15 cellular contexts compared by ENCODE assay signal in genomic region chr7:6658618-6659345, GRCh38. TPM values are rescaled to one million over a fixed set of nuclear protein-coding genes. Genes with fewer than 3 reads are reported as not detected.
A peak's percentile ranks its signal among the peaks of the same experiment; 100 is the strongest.
DNase-seq lines count a peak whose midpoint lies in the region; ATAC-seq and TF ChIP-seq lines count a peak whose summit lies in the region.
"Had no signal": no experiment of that assay in that cellular context is flagged by ENCODE, and none has a peak within 500 bp of the region (broad histone marks: within the 10 kb centered on the region; RNA-seq: fewer than 3 reads in every experiment).

No MANE protein-coding gene starts in this region.

- H3K36me3 ChIP-seq in DND-41 (ENCODE audit: insufficient read depth, low read length) (peaks cover 12% of the 10 kb centered on the region), mucosa of descending colon (ENCODE audit: low read depth) (no peaks in the 10 kb centered on the region)

- no peak overlapping the region for H3K4me2 ChIP-seq in DND-41 (ENCODE audit: insufficient read depth, low read length)

- H3K9me3 ChIP-seq in DND-41 (ENCODE audit: insufficient read depth, low read length, severe bottlenecking) (no peaks in the 10 kb centered on the region), mucosa of descending colon (no peaks in the 10 kb centered on the region)
- H3K9me3 ChIP-seq: pancreas had no signal

- no peaks in the 10 kb centered on the region for H3K79me2 ChIP-seq in DND-41 (ENCODE audit: insufficient read depth, low read length)

- no peak overlapping the region for H3K4me3 ChIP-seq in DND-41 (ENCODE audit: low read depth in 1 of 2, low read length in 2 of 2)
- H3K4me3 ChIP-seq in mucosa of descending colon, result no peak overlapping the region
- H3K4me3 ChIP-seq: pancreas had no signal

- H3K4me3 Mint-ChIP-seq in immature natural killer cell, result no peak overlapping the region

- H2AFZ ChIP-seq in DND-41 (ENCODE audit: low read depth, low read length), result no peak overlapping the region

- peak; percentile 16 for DNase-seq in AG20443 (ENCODE audit: low spot score)
- no peak for DNase-seq in DND-41
- no peak for DNase-seq in mucosa of descending colon
- no peak for DNase-seq in immature natural killer cell
- DNase-seq in NCI-H128 (lab: John Stamatoyannopoulos, UW; ENCODE audit: unreplicated experiment), result no peak
- no peak for DNase-seq in SKM-1 treated with dmso at 0.1 percent for 144 hours (lab: John Stamatoyannopoulos, UW; ENCODE audit: unreplicated experiment)
- DNase-seq: activated CD4-positive, alpha-beta T cell treated with anti-CD3 and anti-CD28 coated beads for 48 hours; effector CD8-positive, alpha-beta T cell; hippocampal formation; KG1; pancreas; T-helper 9 cell had no signal

- peaks cover 8 to 9% (median 8%) of the 10 kb centered on the region in 3 donors for H3K36me3 Mint-ChIP-seq in immature natural killer cell

- no peak overlapping the region for H3K27ac ChIP-seq in DND-41 (ENCODE audit: low read length)
- H3K27ac ChIP-seq: C4-2B, HL-60, pancreas had no signal

- intact Hi-C loops in mucosa of descending colon (cut with DNase I, micrococcal nuclease), result no loop called here

- TF ChIP-seq CTCF in DND-41 (IDR thresholded peaks at IDR 0.05; ENCODE audit: borderline replicate concordance, extremely low read depth, low read length, poor library complexity, severe bottlenecking), result no peak
- no peak for TF ChIP-seq CTCF in mucosa of descending colon (IDR thresholded peaks at IDR 0.05)

- H3K4me1 ChIP-seq in DND-41 (ENCODE audit: insufficient read depth, low read length), result no peaks in the 10 kb centered on the region
- no peaks in the 10 kb centered on the region for H3K4me1 ChIP-seq in mucosa of descending colon (ENCODE audit: low read depth)
- H3K4me1 ChIP-seq: pancreas had no signal

- peaks cover 15 to 16% of the 10 kb centered on the region in 2 donors for H3K4me1 Mint-ChIP-seq in immature natural killer cell

- H3K27me3 ChIP-seq in DND-41 (ENCODE audit: insufficient read depth, low read length, poor library complexity), result no peaks in the 10 kb centered on the region
- H3K27me3 ChIP-seq: pancreas had no signal

- H3K9me3 Mint-ChIP-seq in immature natural killer cell, result no peaks in the 10 kb centered on the region

- no peak overlapping the region for H3K9ac ChIP-seq in DND-41 (ENCODE audit: low read depth, low read length)

- ATAC-seq in DND-41 (ENCODE audit: insufficient read depth, low read depth) (peak; percentile 59), SK-N-SH treated with all-trans-retinoic acid at 6 μM for 48 hours (peak; percentile 60), mucosa of descending colon (peak; percentile 14)

- peaks cover 13% of the 10 kb centered on the region; the same call in 1 of the 2 replicates for H4K20me1 ChIP-seq in DND-41 (ENCODE audit: insufficient read depth, low read length)

- H3K27me3 Mint-ChIP-seq in immature natural killer cell (ENCODE audit: low read depth in 3 of 3), result peaks cover 3 to 6% (median 4%) of the 10 kb centered on the region in 3 donors

- H3K27ac Mint-ChIP-seq in immature natural killer cell, result peak overlapping the region in 1 of 6 donors; percentile 10

TF ChIP-seq in SK-N-SH treated with all-trans-retinoic acid at 6 μM for 48 hours, 23 proteins besides CTCF, POLR2A, EP300 and RAD21 (continues in another document):
- TF ChIP-seq ISL1 (CRISPR knock-in tag; IDR thresholded peaks at IDR 0.05) (no peak), PATZ1 (CRISPR knock-in tag; IDR thresholded peaks at IDR 0.05; ENCODE audit: borderline replicate concordance) (no peak), ZNF8 (CRISPR knock-in tag; IDR thresholded peaks at IDR 0.05) (no peak), PPARA (CRISPR knock-in tag; IDR thresholded peaks at IDR 0.05; ENCODE audit: borderline replicate concordance) (no peak), BACH2 (CRISPR knock-in tag; IDR thresholded peaks at IDR 0.05; ENCODE audit: borderline replicate concordance) (no peak), TCF4 (CRISPR knock-in tag; IDR thresholded peaks at IDR 0.05; ENCODE audit: borderline replicate concordance) (no peak; the same call in 1 of the 2 replicates), RARB (CRISPR knock-in tag; IDR thresholded peaks at IDR 0.05) (no peak), SNAI2 (CRISPR knock-in tag; IDR thresholded peaks at IDR 0.05) (no peak), ESRRG (CRISPR knock-in tag; IDR thresholded peaks at IDR 0.05) (no peak), ZFP3 (CRISPR knock-in tag; IDR thresholded peaks at IDR 0.05) (no peak), ZFP30 (CRISPR knock-in tag; IDR thresholded peaks at IDR 0.05) (no peak), ARNTL (CRISPR knock-in tag; IDR thresholded peaks at IDR 0.05; ENCODE audit: borderline replicate concordance, low read depth) (no peak), GLIS3 (CRISPR knock-in tag; IDR thresholded peaks at IDR 0.05) (no peak), ZNF565 (CRISPR knock-in tag; conservative IDR thresholded peaks at IDR 0.05; ENCODE audit: low read depth) (no peak), ZNF70 (CRISPR knock-in tag; IDR thresholded peaks at IDR 0.05) (no peak)
- TF ChIP-seq, protein P1, sequence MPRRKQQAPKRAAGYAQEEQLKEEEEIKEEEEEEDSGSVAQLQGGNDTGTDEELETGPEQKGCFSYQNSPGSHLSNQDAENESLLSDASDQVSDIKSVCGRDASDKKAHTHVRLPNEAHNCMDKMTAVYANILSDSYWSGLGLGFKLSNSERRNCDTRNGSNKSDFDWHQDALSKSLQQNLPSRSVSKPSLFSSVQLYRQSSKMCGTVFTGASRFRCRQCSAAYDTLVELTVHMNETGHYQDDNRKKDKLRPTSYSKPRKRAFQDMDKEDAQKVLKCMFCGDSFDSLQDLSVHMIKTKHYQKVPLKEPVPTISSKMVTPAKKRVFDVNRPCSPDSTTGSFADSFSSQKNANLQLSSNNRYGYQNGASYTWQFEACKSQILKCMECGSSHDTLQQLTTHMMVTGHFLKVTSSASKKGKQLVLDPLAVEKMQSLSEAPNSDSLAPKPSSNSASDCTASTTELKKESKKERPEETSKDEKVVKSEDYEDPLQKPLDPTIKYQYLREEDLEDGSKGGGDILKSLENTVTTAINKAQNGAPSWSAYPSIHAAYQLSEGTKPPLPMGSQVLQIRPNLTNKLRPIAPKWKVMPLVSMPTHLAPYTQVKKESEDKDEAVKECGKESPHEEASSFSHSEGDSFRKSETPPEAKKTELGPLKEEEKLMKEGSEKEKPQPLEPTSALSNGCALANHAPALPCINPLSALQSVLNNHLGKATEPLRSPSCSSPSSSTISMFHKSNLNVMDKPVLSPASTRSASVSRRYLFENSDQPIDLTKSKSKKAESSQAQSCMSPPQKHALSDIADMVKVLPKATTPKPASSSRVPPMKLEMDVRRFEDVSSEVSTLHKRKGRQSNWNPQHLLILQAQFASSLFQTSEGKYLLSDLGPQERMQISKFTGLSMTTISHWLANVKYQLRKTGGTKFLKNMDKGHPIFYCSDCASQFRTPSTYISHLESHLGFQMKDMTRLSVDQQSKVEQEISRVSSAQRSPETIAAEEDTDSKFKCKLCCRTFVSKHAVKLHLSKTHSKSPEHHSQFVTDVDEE (CRISPR knock-in tag; IDR thresholded peaks at IDR 0.05), result no peak
- TF ChIP-seq, protein P2, sequence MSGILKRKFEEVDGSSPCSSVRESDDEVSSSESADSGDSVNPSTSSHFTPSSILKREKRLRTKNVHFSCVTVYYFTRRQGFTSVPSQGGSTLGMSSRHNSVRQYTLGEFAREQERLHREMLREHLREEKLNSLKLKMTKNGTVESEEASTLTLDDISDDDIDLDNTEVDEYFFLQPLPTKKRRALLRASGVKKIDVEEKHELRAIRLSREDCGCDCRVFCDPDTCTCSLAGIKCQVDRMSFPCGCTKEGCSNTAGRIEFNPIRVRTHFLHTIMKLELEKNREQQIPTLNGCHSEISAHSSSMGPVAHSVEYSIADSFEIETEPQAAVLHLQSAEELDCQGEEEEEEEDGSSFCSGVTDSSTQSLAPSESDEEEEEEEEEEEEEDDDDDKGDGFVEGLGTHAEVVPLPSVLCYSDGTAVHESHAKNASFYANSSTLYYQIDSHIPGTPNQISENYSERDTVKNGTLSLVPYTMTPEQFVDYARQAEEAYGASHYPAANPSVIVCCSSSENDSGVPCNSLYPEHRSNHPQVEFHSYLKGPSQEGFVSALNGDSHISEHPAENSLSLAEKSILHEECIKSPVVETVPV (CRISPR knock-in tag; IDR thresholded peaks at IDR 0.05), result no peak
- TF ChIP-seq, protein P3, sequence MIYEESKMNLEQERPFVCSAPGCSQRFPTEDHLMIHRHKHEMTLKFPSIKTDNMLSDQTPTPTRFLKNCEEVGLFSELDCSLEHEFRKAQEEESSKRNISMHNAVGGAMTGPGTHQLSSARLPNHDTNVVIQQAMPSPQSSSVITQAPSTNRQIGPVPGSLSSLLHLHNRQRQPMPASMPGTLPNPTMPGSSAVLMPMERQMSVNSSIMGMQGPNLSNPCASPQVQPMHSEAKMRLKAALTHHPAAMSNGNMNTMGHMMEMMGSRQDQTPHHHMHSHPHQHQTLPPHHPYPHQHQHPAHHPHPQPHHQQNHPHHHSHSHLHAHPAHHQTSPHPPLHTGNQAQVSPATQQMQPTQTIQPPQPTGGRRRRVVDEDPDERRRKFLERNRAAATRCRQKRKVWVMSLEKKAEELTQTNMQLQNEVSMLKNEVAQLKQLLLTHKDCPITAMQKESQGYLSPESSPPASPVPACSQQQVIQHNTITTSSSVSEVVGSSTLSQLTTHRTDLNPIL (CRISPR knock-in tag; IDR thresholded peaks at IDR 0.05; ENCODE audit: low read depth), result no peak

RNA-seq across cellular contexts. Expression of gene ZNF316, which starts 21.7 kb away (rescaled TPM):
- total RNA-seq in mucosa of descending colon, result 10 to 100 TPM; 22.3 to 40.9 (median 24.1) TPM
- polyA plus RNA-seq in immature natural killer cell, result 1 to 10 TPM in 2 of 3 donors, under 1 TPM in 1; 0.97 to 3.5 (median 1.7) TPM

RNA-seq across cellular contexts. Expression of gene ZNF853, which starts 43.4 kb away (rescaled TPM):
- total RNA-seq in mucosa of descending colon, result 10 to 100 TPM in 1 of 3 donors, 1 to 10 TPM in 1, under 1 TPM in 1; 0.84 to 19.9 (median 1.4) TPM
- polyA plus RNA-seq in immature natural killer cell, result 1 to 10 TPM in 2 of 3 donors, under 1 TPM in 1; 0.83 to 5.5 (median 3.4) TPM

RNA-seq across cellular contexts. Expression of gene ZNF12, which starts 48.0 kb away (rescaled TPM):
- 10 to 100 TPM; 17.7 to 27.7 (median 26.1) TPM for total RNA-seq in mucosa of descending colon
- polyA plus RNA-seq in immature natural killer cell, result 10 to 100 TPM; 14.5 to 25.4 (median 18.4) TPM
